9 cellular contexts compared by ENCODE assay signal in the genomic region with DNA sequence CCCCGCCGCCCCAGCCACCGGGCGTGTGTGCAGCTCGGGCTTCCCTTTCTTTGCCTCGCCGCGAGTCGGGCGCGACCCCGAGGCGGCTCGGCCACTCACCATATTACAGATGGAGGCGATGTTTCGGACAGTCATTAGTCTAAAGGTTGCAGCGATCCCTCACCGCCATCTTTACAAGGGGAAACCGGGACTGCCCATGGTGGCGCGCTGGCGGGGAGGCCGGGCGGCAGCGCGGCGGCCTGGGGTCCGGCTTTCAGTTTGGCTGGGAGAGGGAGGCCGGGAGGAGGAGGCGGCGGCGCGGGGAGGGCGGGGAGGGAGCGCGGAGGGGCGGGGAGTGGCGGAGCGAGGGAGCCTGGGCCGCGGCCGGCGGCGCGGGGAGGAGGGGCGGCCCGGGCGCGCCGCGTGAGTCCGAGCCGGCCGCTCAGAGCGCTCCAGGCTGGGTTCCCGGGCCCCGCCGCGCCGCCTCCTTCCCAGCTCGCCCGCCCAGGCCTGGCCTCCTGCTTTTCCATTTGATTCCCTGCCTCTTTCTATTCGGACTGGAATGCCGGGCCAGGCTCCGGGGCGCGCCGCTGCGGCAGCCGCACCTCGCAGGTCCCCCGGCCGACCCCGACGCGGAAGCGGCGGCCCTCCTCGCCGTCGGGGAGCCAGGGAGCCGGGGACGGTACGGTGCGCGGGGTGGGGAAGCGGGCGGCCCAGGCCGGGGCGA. TPM values are rescaled to one million over a fixed set of nuclear protein-coding genes. Genes with fewer than 3 reads are reported as not detected.
A peak's percentile ranks its signal among the peaks of the same experiment; 100 is the strongest.
DNase-seq lines count a peak whose midpoint lies in the region; ATAC-seq, FAIRE-seq and TF ChIP-seq lines count a peak whose summit lies in the region.
"Had no signal": no experiment of that assay in that cellular context is flagged by ENCODE, and none has a peak within 500 bp of the region (broad histone marks: within the 10 kb centered on the region; RNA-seq: fewer than 3 reads in every experiment).

A gene with protein sequence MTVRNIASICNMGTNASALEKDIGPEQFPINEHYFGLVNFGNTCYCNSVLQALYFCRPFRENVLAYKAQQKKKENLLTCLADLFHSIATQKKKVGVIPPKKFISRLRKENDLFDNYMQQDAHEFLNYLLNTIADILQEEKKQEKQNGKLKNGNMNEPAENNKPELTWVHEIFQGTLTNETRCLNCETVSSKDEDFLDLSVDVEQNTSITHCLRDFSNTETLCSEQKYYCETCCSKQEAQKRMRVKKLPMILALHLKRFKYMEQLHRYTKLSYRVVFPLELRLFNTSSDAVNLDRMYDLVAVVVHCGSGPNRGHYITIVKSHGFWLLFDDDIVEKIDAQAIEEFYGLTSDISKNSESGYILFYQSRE (minus strand): TSS at position 286 of the 706 bp plus-strand sequence. CDS start 151 bp downstream, at position 135.

- TF ChIP-seq EP300 in H1 (IDR thresholded peaks at IDR 0.05; ENCODE audit: borderline replicate concordance in 1 of 2, low read depth in 2 of 2, low read length in 2 of 2), result no peak

- H3K56ac ChIP-seq in H1 (replicated peaks; ENCODE audit: insufficient read length, low read depth, low read length), result no peak within 1 kb of the TSS

- H4K20me1 ChIP-seq in H1 (replicated peaks in 1 of 2; ENCODE audit: control insufficient read depth in 1 of 2, insufficient read depth in 2 of 2, low read length in 2 of 2), result peaks cover 0 to 4% of the 10 kb centered on the region in 2 experiments

- peak; percentile 44 to 51 for TF ChIP-seq POLR2A in H1 (IDR thresholded peaks at IDR 0.05; ENCODE audit: control extremely low read depth in 1 of 2, low read depth in 2 of 2, low read length in 2 of 2)

- H3K4me2 ChIP-seq in H1 (ENCODE audit: insufficient read depth in 1 of 2, low read depth in 2 of 2, low read length in 2 of 2), result peak within 1 kb of the TSS; percentile 89

- peak within 1 kb of the TSS; percentile 74 to 90 (median 81) for H3K9ac ChIP-seq in H1 (replicated peaks in 1 of 4; ENCODE audit: extremely low read depth in 1 of 4, low read depth in 3 of 4, low read length in 3 of 4)

- peak within 1 kb of the TSS; percentile 89 for H4K91ac ChIP-seq in H1 (replicated peaks; ENCODE audit: insufficient read length, low read length)

- POLR2A ChIA-PET in activated CD8-positive, alpha-beta T cell treated with anti-CD3 and anti-CD28 coated beads, Interleukin-2, amount 10 ng/mL, durations not matched to agents 7 days and 5 days (lab: Charles Lee), result interaction anchor here (4.8 kb wide), 1 partner anchor 53 kb away, joined by 25 read pairs; no protein-coding TSS in a partner anchor
- POLR2A ChIA-PET in H1 (lab: Charles Lee; ENCODE audit: partially characterized antibody), result interaction anchor here (0.8 to 3.6 kb wide), 17 partner anchors 8 to 262 kb away, joined by 3 to 55 read pairs (median 4); no protein-coding TSS in a partner anchor

- H3K9me3 Mint-ChIP-seq in activated CD8-positive, alpha-beta T cell treated with anti-CD3 and anti-CD28 coated beads, Interleukin-2, amount 10 ng/mL, durations not matched to agents 7 days and 5 days (ENCODE audit: insufficient read depth), result no peaks in the 10 kb centered on the region
- no peaks in the 10 kb centered on the region for H3K9me3 Mint-ChIP-seq in memory B cell

- 0 out of 2 replicates have a peak within 1 kb of the TSS, but pooled peaks have one; percentile 64 for H2AFZ ChIP-seq in H1 (ENCODE audit: low read length)

- DNase-seq in BE2C (peak; percentile 80), NCI-H526 (lab: John Stamatoyannopoulos, UW) (peak; percentile 13 to 85), H1 (ENCODE audit: low read depth in 1 of 2, low spot score in 2 of 2) (peak in 1 of 2 experiments; percentile 74), memory B cell (ENCODE audit: low spot score in 2 of 2) (peak; percentile 30 to 49)
- peak; percentile 52 for DNase-seq in activated CD8-positive, alpha-beta T cell treated with anti-CD3 and anti-CD28 coated beads, Interleukin-2, amount 10 ng/mL, durations not matched to agents 7 days and 5 days
- DNase-seq in stimulated activated CD8-positive, alpha-beta memory T cell treated with anti-CD3 and anti-CD28 coated beads, Interleukin-12 subunit alpha, Interleukin-12 subunit beta, amount 100 ng/mL, for 4 hours (ENCODE audit: low read depth), result peak; percentile 39

- FAIRE-seq in H1 (lab: Jason Lieb, UNC), result no peak
- FAIRE-seq: colon had no signal

- 0 out of 2 replicates have a peak within 1 kb of the TSS, but pooled peaks have one; percentile 18 for H2BK12ac ChIP-seq in H1 (ENCODE audit: low read depth, low read length)

- peak within 1 kb of the TSS; percentile 85; the same call in 1 of the 2 replicates for H4K8ac ChIP-seq in H1 (ENCODE audit: extremely low read depth, insufficient read depth, low read length)

- ATAC-seq in GM18870 (IDR thresholded peaks at IDR 0.05; ENCODE audit: unreplicated experiment) (peak; percentile 48), HG03097 (IDR thresholded peaks at IDR 0.05; ENCODE audit: low FRiP score, unreplicated experiment) (peak; percentile 83), memory B cell (ENCODE audit: low read depth) (peak; percentile 80)
- ATAC-seq in activated CD8-positive, alpha-beta T cell treated with anti-CD3 and anti-CD28 coated beads, Interleukin-2, amount 10 ng/mL, durations not matched to agents 7 days and 5 days, result peak; percentile 89

- H3K14ac ChIP-seq in H1 (ENCODE audit: insufficient read length), result no peak within 1 kb of the TSS

- no peak within 1 kb of the TSS for H3K23ac ChIP-seq in H1 (ENCODE audit: insufficient read length)

- H3K36me3 Mint-ChIP-seq in activated CD8-positive, alpha-beta T cell treated with anti-CD3 and anti-CD28 coated beads, Interleukin-2, amount 10 ng/mL, durations not matched to agents 7 days and 5 days (ENCODE audit: low read depth), result peaks cover 6% of the 10 kb centered on the region
- H3K36me3 Mint-ChIP-seq in memory B cell, result peaks cover 11% of the 10 kb centered on the region

- H2BK120ac ChIP-seq in H1 (replicated peaks; ENCODE audit: low read depth, low read length), result peak within 1 kb of the TSS; percentile 43

- peaks cover 3% of the 10 kb centered on the region; the same call in 1 of the 2 replicates for H3K79me1 ChIP-seq in H1 (ENCODE audit: low read depth, low read length)

- peak within 1 kb of the TSS; percentile 47; the same call in 1 of the 2 replicates for H2AK5ac ChIP-seq in H1 (ENCODE audit: low read depth, low read length)

- H3K36me3 ChIP-seq in BE2C (no peaks in the 10 kb centered on the region), H1 (ENCODE audit: control insufficient read depth in 2 of 4, insufficient read depth in 4 of 4, low read length in 3 of 4) (peaks cover 0 to 9% (median 0%) of the 10 kb centered on the region in 4 experiments; a peak in 1 of 8 replicates)

- peak within 1 kb of the TSS; percentile 75 for H2BK5ac ChIP-seq in H1 (ENCODE audit: low read depth, low read length)

- peaks cover 14% of the 10 kb centered on the region for H3K4me1 Mint-ChIP-seq in activated CD8-positive, alpha-beta T cell treated with anti-CD3 and anti-CD28 coated beads, Interleukin-2, amount 10 ng/mL, durations not matched to agents 7 days and 5 days (ENCODE audit: low read depth)
- peaks cover 25% of the 10 kb centered on the region for H3K4me1 Mint-ChIP-seq in memory B cell

- CTCF ChIA-PET in activated CD8-positive, alpha-beta T cell treated with anti-CD3 and anti-CD28 coated beads, Interleukin-2, amount 10 ng/mL, durations not matched to agents 7 days and 5 days (lab: Charles Lee), result no interaction called here
- CTCF ChIA-PET in H1 (lab: Charles Lee; ENCODE audit: partially characterized antibody), result interaction anchor here (0.6 to 2.4 kb wide), 5 partner anchors 50 to 368 kb away, joined by 3 to 6 read pairs (median 4); no protein-coding TSS in a partner anchor

- H3K18ac ChIP-seq in H1 (ENCODE audit: extremely low read depth, low read length), result peak within 1 kb of the TSS; percentile 73; the same call in 1 of the 2 replicates

- H3K9me3 ChIP-seq in BE2C, result no peaks in the 10 kb centered on the region
- H3K9me3 ChIP-seq in H1 (ENCODE audit: insufficient read depth in 2 of 2, low read depth in 1 of 2, low read length in 1 of 2), result peaks cover 0 to 8% of the 10 kb centered on the region in 2 experiments; a peak in 1 of 4 replicates

- no peak within 1 kb of the TSS for H2BK20ac ChIP-seq in H1 (ENCODE audit: low read length)

- peak within 1 kb of the TSS; percentile 94 for H4K5ac ChIP-seq in H1 (ENCODE audit: insufficient read length, low read depth, low read length)

- H2BK15ac ChIP-seq in H1 (ENCODE audit: low read length), result no peak within 1 kb of the TSS; the same call in 1 of the 2 replicates

- peaks cover 11% of the 10 kb centered on the region; the same call in 1 of the 2 replicates for H3K23me2 ChIP-seq in H1 (ENCODE audit: low read depth, low read length)

- H3K4me1 ChIP-seq in BE2C (no peaks in the 10 kb centered on the region; the same call in 1 of the 2 replicates), H1 (replicated peaks in 1 of 4; ENCODE audit: control insufficient read depth in 3 of 4, insufficient read depth in 4 of 4, low read length in 3 of 4) (peaks cover 0 to 15% (median 9%) of the 10 kb centered on the region in 4 experiments; a peak in 6 of 7 replicates)

- peak within 1 kb of the TSS; percentile 72; the same call in 1 of the 2 replicates for H3K27ac ChIP-seq in H1 (ENCODE audit: low read depth, low read length)

- peak within 1 kb of the TSS; percentile 74 for H3K4ac ChIP-seq in H1 (replicated peaks; ENCODE audit: insufficient read length, low read depth, low read length)

- peak within 1 kb of the TSS; percentile 75 for H3K4me3 Mint-ChIP-seq in activated CD8-positive, alpha-beta T cell treated with anti-CD3 and anti-CD28 coated beads, Interleukin-2, amount 10 ng/mL, durations not matched to agents 7 days and 5 days
- H3K4me3 Mint-ChIP-seq in memory B cell, result peak within 1 kb of the TSS; percentile 94

- H3K79me2 ChIP-seq in H1 (ENCODE audit: control insufficient read depth in 1 of 2, insufficient read depth in 2 of 2, low read length in 2 of 2), result peaks cover 19 to 41% of the 10 kb centered on the region in 2 experiments

- H3K4me3 ChIP-seq in BE2C (ENCODE audit: low read depth, low read length) (peak within 1 kb of the TSS; percentile 80), H1 (ENCODE audit: extremely low read depth in 1 of 4, insufficient read depth in 2 of 4, low read depth in 3 of 4, low read length in 4 of 4) (peak within 1 kb of the TSS; percentile 73 to 98 (median 87))

- no peak for TF ChIP-seq CTCF in BE2C (IDR thresholded peaks at IDR 0.05; ENCODE audit: low read depth, low read length)
- TF ChIP-seq CTCF in H1 (IDR thresholded peaks at IDR 0.05; ENCODE audit: control extremely low read depth in 1 of 3, insufficient read depth in 1 of 3, low read depth in 1 of 3, low read length in 3 of 3), result no peak

- peaks cover 19% of the 10 kb centered on the region for H3K27me3 Mint-ChIP-seq in activated CD8-positive, alpha-beta T cell treated with anti-CD3 and anti-CD28 coated beads, Interleukin-2, amount 10 ng/mL, durations not matched to agents 7 days and 5 days (ENCODE audit: low read depth)
- H3K27me3 Mint-ChIP-seq in memory B cell, result no peaks in the 10 kb centered on the region

- H3K27me3 ChIP-seq in BE2C (no peaks in the 10 kb centered on the region), H1 (replicated peaks in 1 of 4; ENCODE audit: control insufficient read depth in 3 of 4, extremely low read depth in 1 of 4, insufficient read depth in 3 of 4, low read length in 3 of 4) (peaks cover 0 to 5% (median 2%) of the 10 kb centered on the region in 4 experiments; a peak in 4 of 7 replicates)

- TF ChIP-seq RAD21 in H1 (IDR thresholded peaks at IDR 0.05 in 1 of 2, conservative IDR thresholded peaks at IDR 0.05 in 1 of 2; ENCODE audit: low read depth in 2 of 2, low read length in 2 of 2), result no peak

- WGBS in H1 (ENCODE audit: extremely low coverage in 1 of 2, insufficient coverage in 1 of 2, insufficient read length in 1 of 2, insufficient replicate concordance in 2 of 2, low coverage in 1 of 2, low lambda C conversion rate in 2 of 2, missing lambda C conversion rate in 1 of 2), 2 experiments, result 5% methylated on average over 24 of the region's 90 CpGs; no CpG with 5 or more reads in 1 of the 2 experiments

- H3K27ac Mint-ChIP-seq in activated CD8-positive, alpha-beta T cell treated with anti-CD3 and anti-CD28 coated beads, Interleukin-2, amount 10 ng/mL, durations not matched to agents 7 days and 5 days, result peak within 1 kb of the TSS; percentile 73
- peak within 1 kb of the TSS; percentile 86 for H3K27ac Mint-ChIP-seq in memory B cell

RNA-seq across cellular contexts. Expression of the gene that starts here (rescaled TPM):
- polyA plus RNA-seq in BE2C (2012; ENCODE audit: insufficient read depth, insufficient read length, low read depth), result 4.8 TPM
- 1 to 10 TPM; 3.8 to 4.6 TPM for total RNA-seq in activated CD8-positive, alpha-beta T cell treated with anti-CD3 and anti-CD28 coated beads, Interleukin-2, amount 10 ng/mL, durations not matched to agents 7 days and 5 days
- 53.4 and 62.4 TPM in 2 replicates for total RNA-seq in H1 (2021; fragmentation: NEBNext Ultra II Directional; extraction: Animal tissue kit (Norgen Biotek cat#: 25700))
- polyA plus RNA-seq in H1 (2011; rRNA removed), result 6.3 and 10.6 TPM in 2 replicates
- 11.6 TPM for polyA plus RNA-seq in H1 (2011; cell fraction: cytosol; rRNA removed)
- 12.2 TPM for polyA plus RNA-seq in H1 (2011; cell fraction: nucleus; rRNA removed)
- polyA plus RNA-seq in H1 (2012, experiment 1 of 2), result 17.4 to 32.6 TPM (median 22.0 TPM) in 4 replicates
- 2.5 TPM for polyA plus RNA-seq in H1 (2012, experiment 2 of 2)
- polyA plus RNA-seq in H1 (2013, experiment 1 of 2), result 32.9 TPM
- polyA plus RNA-seq in H1 (2013, experiment 2 of 2), result 32.3 TPM
- 75.7 and 77.0 TPM in 2 replicates for polyA minus RNA-seq in H1 (2011; rRNA and poly(A)+ RNA removed)
- polyA minus RNA-seq in H1 (2011; cell fraction: cytosol; rRNA and poly(A)+ RNA removed), result 23.9 TPM
- 50.0 TPM for polyA minus RNA-seq in H1 (2011; cell fraction: nucleus; rRNA and poly(A)+ RNA removed)
